8 cellular contexts compared by ENCODE assay signal in the genomic region with DNA sequence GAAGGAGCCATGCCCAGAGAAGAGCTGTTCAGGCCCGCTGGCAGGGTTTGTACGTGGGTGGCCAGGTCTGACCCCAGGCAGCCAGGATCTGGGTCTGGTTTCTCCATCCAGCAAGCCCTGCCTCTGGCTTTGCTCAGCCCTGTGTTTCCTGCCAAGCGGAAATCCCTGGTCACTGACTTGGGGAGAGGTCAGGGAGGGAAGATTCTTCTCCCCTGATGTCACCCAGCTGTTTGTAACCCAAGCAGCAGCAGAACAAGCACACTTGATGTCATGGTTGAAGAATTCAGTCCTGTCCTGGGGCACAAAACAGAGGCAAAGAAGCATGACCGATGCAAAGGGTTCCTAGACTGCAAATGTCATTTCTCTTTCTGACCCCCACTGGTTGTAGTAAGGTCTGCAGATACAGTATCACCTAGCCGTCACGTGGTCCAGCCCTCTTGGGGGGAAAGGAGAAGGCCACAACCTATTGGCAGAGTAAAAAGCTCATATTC.
DNase-seq lines count a peak whose midpoint lies in the region; ATAC-seq and TF ChIP-seq lines count a peak whose summit lies in the region.

No MANE protein-coding gene starts in this region.

- no peaks in the 10 kb centered on the region for H3K9me3 Mint-ChIP-seq in MCF 10A (ENCODE audit: unreplicated experiment)

- peaks cover 80% of the 10 kb centered on the region for H3K4me1 Mint-ChIP-seq in MCF 10A (ENCODE audit: insufficient read depth, unreplicated experiment)

- H3K4me3 Mint-ChIP-seq in MCF 10A (ENCODE audit: unreplicated experiment): peak overlapping the region; percentile 20

- TF ChIP-seq POLR2A in testis (IDR thresholded peaks at IDR 0.05): no peak

- DNase-seq in HFF-Myc (ENCODE audit: extremely low read depth, low read depth) (peak; percentile 98), MCF 10A (ENCODE audit: unreplicated experiment) (peak; percentile 99), kidney tubule cell (ENCODE audit: low spot score) (peak; percentile 100), testis (peak; percentile 72), T-helper 1 cell (no peak)
- DNase-seq in effector CD4-positive, alpha-beta T cell: no peak

- no peaks in the 10 kb centered on the region for H3K9me3 ChIP-seq in testis

- intact Hi-C loops in MCF 10A (cut with micrococcal nuclease): no loop called here
- intact Hi-C loops in testis (cut with DNase I; ENCODE audit: low total_unique reads): no loop called here

- H3K27ac ChIP-seq in testis: peak overlapping the region; percentile 16 to 66

- WGBS in testis, 2 donors: 47 to 52% methylated on average over 5 to 6 of the region's 6 CpGs

- POLR2A ChIA-PET in MCF 10A (lab: Yijun Ruan, JAX): interaction anchor here (0.6 to 9.3 kb wide), 9 partner anchors 11 to 240 kb away, joined by 3 to 146 read pairs (median 3); no protein-coding TSS in a partner anchor

- no peaks in the 10 kb centered on the region for H3K36me3 ChIP-seq in testis (ENCODE audit: low read depth, missing control alignments)

- no peaks in the 10 kb centered on the region for H3K27me3 Mint-ChIP-seq in MCF 10A (ENCODE audit: insufficient read depth, unreplicated experiment)

- BruUV-seq in MCF 10A (replicated peaks; lab: Mats Ljungman, UMichigan): no TSS peak

- CTCF ChIA-PET in MCF 10A (lab: Yijun Ruan, JAX): interaction anchor here (0.6 to 3.6 kb wide), 12 partner anchors 9 to 751 kb away, joined by 3 to 25 read pairs (median 4); no protein-coding TSS in a partner anchor

- no peak for TF ChIP-seq CTCF in HFF-Myc (IDR thresholded peaks at IDR 0.05; ENCODE audit: low read depth, low read length, missing control alignments)
- TF ChIP-seq CTCF in MCF 10A (IDR thresholded peaks at IDR 0.05; ENCODE audit: unreplicated experiment): peak; percentile 18
- TF ChIP-seq CTCF in testis (IDR thresholded peaks at IDR 0.05): no peak

- peaks cover 20% of the 10 kb centered on the region for H3K4me1 ChIP-seq in testis

- no peaks in the 10 kb centered on the region for H3K36me3 Mint-ChIP-seq in MCF 10A (ENCODE audit: insufficient read depth, unreplicated experiment)

- no peak for ATAC-seq in HG03571 (IDR thresholded peaks at IDR 0.05; ENCODE audit: unreplicated experiment)
- ATAC-seq in HG02571 (IDR thresholded peaks at IDR 0.05; ENCODE audit: unreplicated experiment): no peak

- H3K4me3 ChIP-seq in HFF-Myc (replicated peaks; ENCODE audit: low read depth, low read length) (no peak overlapping the region), testis (no peak overlapping the region)

- no peaks in the 10 kb centered on the region for H3K27me3 ChIP-seq in testis

- peak overlapping the region; percentile 91 for H3K27ac Mint-ChIP-seq in MCF 10A (ENCODE audit: low read depth, unreplicated experiment)

Comparison
In these comparisons a context has a peak if more than half of its experiments do, and no peak if none do; other contexts are left out.
1. DNase-seq: peak in HFF-Myc (single experiment), MCF 10A (single experiment), kidney tubule cell (single experiment) and testis (single experiment); none in T-helper 1 cell (0 of 5) and effector CD4-positive, alpha-beta T cell (single experiment).